ENCODE assay signal across 12 cellular contexts in the genomic region with DNA sequence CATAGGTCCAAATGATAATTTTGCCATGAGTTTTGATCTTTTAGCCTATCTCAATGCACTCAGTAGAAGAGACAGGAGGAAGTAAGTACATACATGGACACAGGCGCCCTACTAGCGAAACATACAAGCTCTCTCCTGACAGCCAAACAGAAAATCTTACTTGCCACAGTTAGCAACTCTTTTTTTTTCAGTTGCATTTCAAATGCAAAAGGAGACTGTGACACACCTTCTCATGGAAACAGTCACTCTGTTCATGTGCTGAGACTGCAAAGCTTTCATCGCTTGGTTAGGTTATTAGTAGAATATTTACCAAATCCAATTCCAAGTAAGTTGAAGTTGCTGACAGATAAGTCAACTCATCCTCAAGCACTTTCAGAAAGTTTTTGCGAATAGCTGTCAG.
DNase-seq lines count a peak whose midpoint lies in the region; ATAC-seq and TF ChIP-seq lines count a peak whose summit lies in the region.
"Had no signal": no experiment of that assay in that cellular context is flagged by ENCODE, and none has a peak within 500 bp of the region (broad histone marks: within the 10 kb centered on the region; RNA-seq: fewer than 3 reads in every experiment).

No MANE protein-coding gene starts in this region.

- no peaks in the 10 kb centered on the region for H3K4me1 ChIP-seq in foreskin keratinocyte

- TF ChIP-seq CTCF in foreskin keratinocyte (conservative IDR thresholded peaks at IDR 0.05), result no peak

- no peak for DNase-seq in activated naive CD8-positive, alpha-beta T cell treated with anti-CD3 and anti-CD28 coated beads, Interleukin-2, amount 10 ng/mL, durations not matched to agents 7 days and 5 days
- DNase-seq in medulla oblongata (ENCODE audit: extremely low spot score), result no peak
- DNase-seq in T1000 (lab: John Stamatoyannopoulos, UW), result no peak
- DNase-seq in NCI-H774 (lab: John Stamatoyannopoulos, UW), result no peak
- no peak for DNase-seq in foreskin keratinocyte
- DNase-seq: DMS79, NCI-H187 had no signal

- no peaks in the 10 kb centered on the region for H3K27me3 ChIP-seq in foreskin keratinocyte

- no peak overlapping the region for H3K4me3 Mint-ChIP-seq in activated naive CD8-positive, alpha-beta T cell treated with anti-CD3 and anti-CD28 coated beads, Interleukin-2, amount 10 ng/mL, durations not matched to agents 7 days and 5 days
- H3K4me3 Mint-ChIP-seq: brain; T-helper 1 cell treated with Interleukin-12 subunit alpha and Interleukin-12 subunit beta and Interleukin-4 antibody, amounts not matched to agents 30 μg/mL and 1 μg/mL, for 36 hours had no signal

- H3K36me3 Mint-ChIP-seq in activated naive CD8-positive, alpha-beta T cell treated with anti-CD3 and anti-CD28 coated beads, Interleukin-2, amount 10 ng/mL, durations not matched to agents 7 days and 5 days, result peaks cover 6% of the 10 kb centered on the region

- POLR2A ChIA-PET in activated naive CD8-positive, alpha-beta T cell treated with anti-CD3 and anti-CD28 coated beads, Interleukin-2, amount 10 ng/mL, durations not matched to agents 7 days and 5 days (lab: Charles Lee), result interaction anchor here (0.6 to 1.2 kb wide), 2 partner anchors 10 to 182 kb away, joined by 4 to 5 read pairs; no protein-coding TSS in a partner anchor

- no peaks in the 10 kb centered on the region for H3K27me3 Mint-ChIP-seq in activated naive CD8-positive, alpha-beta T cell treated with anti-CD3 and anti-CD28 coated beads, Interleukin-2, amount 10 ng/mL, durations not matched to agents 7 days and 5 days

- ATAC-seq in GM18505 (IDR thresholded peaks at IDR 0.05; ENCODE audit: unreplicated experiment), result peak; percentile 29
- ATAC-seq in GM21367 (IDR thresholded peaks at IDR 0.05; ENCODE audit: unreplicated experiment), result peak; percentile 29
- peak; percentile 34 for ATAC-seq in HG03135 (IDR thresholded peaks at IDR 0.05; ENCODE audit: unreplicated experiment)
- ATAC-seq in activated naive CD8-positive, alpha-beta T cell treated with anti-CD3 and anti-CD28 coated beads, Interleukin-2, amount 10 ng/mL, durations not matched to agents 7 days and 5 days (ENCODE audit: low read depth), result peak; percentile 7
- no peak for ATAC-seq in foreskin keratinocyte

- peaks cover 42% of the 10 kb centered on the region for H3K4me1 Mint-ChIP-seq in activated naive CD8-positive, alpha-beta T cell treated with anti-CD3 and anti-CD28 coated beads, Interleukin-2, amount 10 ng/mL, durations not matched to agents 7 days and 5 days

- H3K27ac Mint-ChIP-seq in activated naive CD8-positive, alpha-beta T cell treated with anti-CD3 and anti-CD28 coated beads, Interleukin-2, amount 10 ng/mL, durations not matched to agents 7 days and 5 days, result peak overlapping the region; percentile 74
- H3K27ac Mint-ChIP-seq: brain; T-helper 1 cell treated with Interleukin-12 subunit alpha and Interleukin-12 subunit beta and Interleukin-4 antibody, amounts not matched to agents 30 μg/mL and 1 μg/mL, for 36 hours had no signal

- no peaks in the 10 kb centered on the region for H3K9me3 Mint-ChIP-seq in activated naive CD8-positive, alpha-beta T cell treated with anti-CD3 and anti-CD28 coated beads, Interleukin-2, amount 10 ng/mL, durations not matched to agents 7 days and 5 days
- H3K9me3 Mint-ChIP-seq: brain; T-helper 1 cell treated with Interleukin-12 subunit alpha and Interleukin-12 subunit beta and Interleukin-4 antibody, amounts not matched to agents 30 μg/mL and 1 μg/mL, for 36 hours had no signal

- TF ChIP-seq POLR2A in GM18505 (IDR thresholded peaks at IDR 0.05; ENCODE audit: borderline replicate concordance, extremely low read depth, insufficient read depth, insufficient read length), result no peak

- H3K27ac ChIP-seq in foreskin keratinocyte, result no peak overlapping the region
